Comparison of ENCODE assay signal across 17 cellular contexts in genomic region chr1:22376546-22376945, GRCh38.
DNase-seq lines count a peak whose midpoint lies in the region; ATAC-seq, FAIRE-seq and TF ChIP-seq lines count a peak whose summit lies in the region.
"Had no signal": no experiment of that assay in that cellular context is flagged by ENCODE, and none has a peak within 500 bp of the region (broad histone marks: within the 10 kb centered on the region; RNA-seq: fewer than 3 reads in every experiment).

No MANE protein-coding gene starts in this region.

- no peak overlapping the region for H3K4ac ChIP-seq in H9 (ENCODE audit: low read depth, low read length)

- no peaks in the 10 kb centered on the region; the same call in 1 of the 2 replicates for H3K4me1 ChIP-seq in H9 (ENCODE audit: insufficient read depth, low read length)
- peaks cover 0 to 7% of the 10 kb centered on the region in 2 experiments; a peak in 1 of 5 replicates for H3K4me1 ChIP-seq in K562 (replicated peaks in 1 of 2; ENCODE audit: control insufficient read depth in 2 of 2, insufficient read depth in 2 of 2, low read length in 2 of 2)
- H3K4me1 ChIP-seq in skeletal muscle tissue (ENCODE audit: control insufficient read depth in 3 of 3, insufficient read depth in 3 of 3, low read length in 3 of 3): no peaks in the 10 kb centered on the region
- no peaks in the 10 kb centered on the region for H3K4me1 ChIP-seq in prostate gland (replicated peaks)
- H3K4me1 ChIP-seq: HAP-1 had no signal

- H3T11ph ChIP-seq in H9 (ENCODE audit: low read length): no peak overlapping the region

- H3K23me2 ChIP-seq in H9 (ENCODE audit: insufficient read length, low read depth, low read length, poor library complexity, severe bottlenecking): no peaks in the 10 kb centered on the region

- no peak overlapping the region for H2BK15ac ChIP-seq in H9 (ENCODE audit: low read depth, low read length)

- H2AFZ ChIP-seq in H9 (ENCODE audit: low read length): no peak overlapping the region
- H2AFZ ChIP-seq in K562 (ENCODE audit: low read depth, low read length): no peak overlapping the region

- no peak overlapping the region for H2AK5ac ChIP-seq in H9 (ENCODE audit: insufficient read length, low read length)

- no peak for TF ChIP-seq RAD21 in K562 (CRISPR knock-in tag; conservative IDR thresholded peaks at IDR 0.05 in 1 of 2, IDR thresholded peaks at IDR 0.05 in 1 of 2)

- peaks cover 0 to 5% (median 2%) of the 10 kb centered on the region in 3 experiments; a peak in 2 of 7 replicates for H3K36me3 Mint-ChIP-seq in H9 (ENCODE audit: insufficient read depth in 1 of 3, low read depth in 3 of 3)
- H3K36me3 Mint-ChIP-seq: CD14-positive monocyte had no signal

- WGBS in H9 (ENCODE audit: extremely low coverage, insufficient read length, low lambda C conversion rate): no CpG with 5 or more reads among the region's 8 CpGs
- 7% methylated on average over 8 of the region's 8 CpGs for WGBS in K562 (ENCODE audit: insufficient coverage, low coverage, missing lambda C conversion rate)
- 88% methylated on average over 8 of the region's 8 CpGs for WGBS in prostate gland

- no peaks in the 10 kb centered on the region for H3K36me3 ChIP-seq in K562 (ENCODE audit: control insufficient read depth, insufficient read depth, low read length)
- H3K36me3 ChIP-seq in skeletal muscle tissue (ENCODE audit: control insufficient read depth in 3 of 3, insufficient read depth in 3 of 3, low read length in 3 of 3): no peaks in the 10 kb centered on the region
- no peaks in the 10 kb centered on the region for H3K36me3 ChIP-seq in prostate gland
- H3K36me3 ChIP-seq: BLaER1, HAP-1 had no signal

- TF ChIP-seq POLR2A in K562 (conservative IDR thresholded peaks at IDR 0.05): no peak
- TF ChIP-seq POLR2A in prostate gland (IDR thresholded peaks at IDR 0.05): no peak

- ATAC-seq in K562: no peak
- no peak for ATAC-seq in HG03097 (IDR thresholded peaks at IDR 0.05; ENCODE audit: low FRiP score, unreplicated experiment)

- H3K27me3 ChIP-seq in H9 (ENCODE audit: insufficient read depth, low read length): no peaks in the 10 kb centered on the region
- peaks cover 25 to 69% of the 10 kb centered on the region in 2 experiments; a peak in 4 of 5 replicates for H3K27me3 ChIP-seq in K562 (ENCODE audit: control insufficient read depth in 2 of 2, insufficient read depth in 2 of 2, low read length in 2 of 2)
- H3K27me3 ChIP-seq in skeletal muscle tissue (ENCODE audit: control insufficient read depth in 3 of 3, insufficient read depth in 3 of 3, low read length in 3 of 3): peaks cover 16 to 26% (median 24%) of the 10 kb centered on the region in 3 donors
- H3K27me3 ChIP-seq in prostate gland (replicated peaks; ENCODE audit: insufficient read depth): no peaks in the 10 kb centered on the region
- H3K27me3 ChIP-seq: BLaER1 had no signal

- no peak overlapping the region for H2BK120ac ChIP-seq in H9 (ENCODE audit: low read depth, low read length, poor library complexity, severe bottlenecking)

- no peaks in the 10 kb centered on the region for H3K79me1 ChIP-seq in H9 (ENCODE audit: insufficient read depth, low read depth, low read length, poor library complexity, severe bottlenecking)

- H4K8ac ChIP-seq in H9 (replicated peaks; ENCODE audit: insufficient read length, low read depth, low read length): no peak overlapping the region

- H3K9me3 ChIP-seq in H9 (ENCODE audit: control insufficient read depth, low read depth, low read length): no peaks in the 10 kb centered on the region
- H3K9me3 ChIP-seq in K562 (replicated peaks; ENCODE audit: control insufficient read depth, insufficient read depth, low read depth, low read length): no peaks in the 10 kb centered on the region
- no peaks in the 10 kb centered on the region for H3K9me3 ChIP-seq in skeletal muscle tissue (ENCODE audit: control insufficient read depth in 3 of 3, low read length in 3 of 3)
- no peaks in the 10 kb centered on the region for H3K9me3 ChIP-seq in prostate gland
- H3K9me3 ChIP-seq: HAP-1 had no signal

- no peak overlapping the region for H4K91ac ChIP-seq in H9 (ENCODE audit: insufficient read length, low read depth, low read length)

- H3K14ac ChIP-seq in H9 (ENCODE audit: insufficient read depth, low read length): no peak overlapping the region

- no TSS peak for BruUV-seq in K562 (replicated peaks; lab: Mats Ljungman, UMichigan)

- H2BK5ac ChIP-seq in H9 (ENCODE audit: insufficient read length, low read length): no peak overlapping the region

- H3K4me2 ChIP-seq in H9 (ENCODE audit: insufficient read depth, insufficient read length, low read length): no peak overlapping the region
- no peak overlapping the region for H3K4me2 ChIP-seq in K562 (ENCODE audit: insufficient read depth, low read length)
- H3K4me2 ChIP-seq: BLaER1 had no signal

- TF ChIP-seq CTCF in H9 (conservative IDR thresholded peaks at IDR 0.05) (no peak), K562 (IDR thresholded peaks at IDR 0.05 in 2 of 3, conservative IDR thresholded peaks at IDR 0.05 in 1 of 3; ENCODE audit: insufficient read depth in 2 of 3, low read depth in 1 of 3, low read length in 3 of 3) (no peak), prostate gland (IDR thresholded peaks at IDR 0.05) (no peak)

- H3K56ac ChIP-seq in H9 (ENCODE audit: insufficient read length, low read depth, low read length): no peak overlapping the region

- H3K4me3 ChIP-seq in K562 (no peak overlapping the region), skeletal muscle tissue (ENCODE audit: low read length in 3 of 3) (no peak overlapping the region), prostate gland (no peak overlapping the region)
- H3K4me3 ChIP-seq: BLaER1, HAP-1 had no signal

- peaks cover 3% of the 10 kb centered on the region for H3K27me3 Mint-ChIP-seq in H9 (ENCODE audit: low read depth)

- no peak overlapping the region for H3K9ac ChIP-seq in H9 (ENCODE audit: extremely low read depth, insufficient read length, low read length)
- no peak overlapping the region for H3K9ac ChIP-seq in K562 (ENCODE audit: insufficient read depth in 1 of 2, low read depth in 2 of 2, low read length in 2 of 2)
- no peak overlapping the region for H3K9ac ChIP-seq in skeletal muscle tissue (ENCODE audit: low read depth in 1 of 3, low read length in 3 of 3)
- H3K9ac ChIP-seq: BLaER1 had no signal

- no peak overlapping the region for H3K23ac ChIP-seq in H9 (ENCODE audit: insufficient read length, low read depth, low read length)

- CTCF ChIA-PET in K562 (lab: Yijun Ruan, JAX; ENCODE audit: low intra/inter-chr PET ratio): no interaction called here

- peaks cover 4% of the 10 kb centered on the region for H3K9me1 ChIP-seq in K562 (ENCODE audit: control insufficient read depth, insufficient read depth, low read length)

- no peak overlapping the region for H4K5ac ChIP-seq in H9 (ENCODE audit: insufficient read length, low read depth, low read length)

- H3K79me2 ChIP-seq in H9 (ENCODE audit: insufficient read depth, low read length): no peaks in the 10 kb centered on the region
- H3K79me2 ChIP-seq in K562 (ENCODE audit: control insufficient read depth, insufficient read depth, low read length): no peaks in the 10 kb centered on the region

- H2BK12ac ChIP-seq in H9 (ENCODE audit: insufficient read length, low read depth, low read length): no peak overlapping the region

- no peak overlapping the region for H3K18ac ChIP-seq in H9 (ENCODE audit: insufficient read length, low read depth, low read length)

- no peak overlapping the region for H3K27ac ChIP-seq in H9 (ENCODE audit: insufficient read length, low read depth, low read length)
- H3K27ac ChIP-seq in K562 (ENCODE audit: extremely low read depth, low read depth, low read length): no peak overlapping the region
- H3K27ac ChIP-seq in skeletal muscle tissue (ENCODE audit: low read depth, low read length): peak overlapping the region; percentile 30
- H3K27ac ChIP-seq in prostate gland: no peak overlapping the region
- H3K27ac ChIP-seq: BLaER1, HL-60 had no signal

- POLR2A ChIA-PET in K562 (lab: Yijun Ruan, JAX): interaction anchor here (0.6 kb wide), 1 partner anchor 68 kb away, joined by 3 read pairs; no protein-coding TSS in a partner anchor

- peak overlapping the region in 2 of 3 experiments; percentile 19 to 40; a peak in 1 of 7 replicates for H3K27ac Mint-ChIP-seq in H9
- H3K27ac Mint-ChIP-seq: CD4-positive, alpha-beta memory T cell had no signal

- peaks cover 22 to 33% of the 10 kb centered on the region in 2 experiments for H3K4me1 Mint-ChIP-seq in H9
- H3K4me1 Mint-ChIP-seq: CD14-positive monocyte; CD4-positive, alpha-beta memory T cell had no signal

- no peaks in the 10 kb centered on the region for H4K20me1 ChIP-seq in H9 (ENCODE audit: control insufficient read depth, insufficient read depth, insufficient read length)
- 0 out of 2 replicates have a peak, but pooled peaks cover 4% of the 10 kb centered on the region for H4K20me1 ChIP-seq in K562 (replicated peaks; ENCODE audit: control insufficient read depth, insufficient read depth, low read length)
- H4K20me1 ChIP-seq: BLaER1 had no signal

- peaks cover 7 to 9% of the 10 kb centered on the region in 2 experiments for H3K9me3 Mint-ChIP-seq in H9

- intact Hi-C loops in K562 (cut with micrococcal nuclease): no loop called here
- intact Hi-C loops in prostate gland (cut with DNase I): no loop called here

- DNase-seq in H9 (no peak), K562 (ENCODE audit: extremely low read depth in 1 of 4, low spot score in 3 of 4) (no peak), left kidney (ENCODE audit: low read depth, low spot score) (peak; percentile 42), COR-L47 (lab: John Stamatoyannopoulos, UW) (no peak), prostate gland (ENCODE audit: low spot score) (no peak)
- DNase-seq: 8988T; Calu3; CD4-positive, alpha-beta memory T cell; DMS79 treated with DMSO at 0.1 percent for 48 hours; GF-D8; GOT3 had no signal

- no peak overlapping the region for H3K4me3 Mint-ChIP-seq in H9
- H3K4me3 Mint-ChIP-seq: CD14-positive monocyte; CD4-positive, alpha-beta memory T cell had no signal

- in situ Hi-C loops in K562 (cut with MboI): no loop called here

- no peak overlapping the region for H2BK20ac ChIP-seq in H9 (ENCODE audit: low read depth, low read length, poor library complexity, severe bottlenecking)

- TF ChIP-seq EP300 in K562 (IDR thresholded peaks at IDR 0.05; ENCODE audit: low read length): no peak

- FAIRE-seq in K562 (lab: Jason Lieb, UNC): peak; percentile 42

TF ChIP-seq in K562, 482 proteins besides CTCF, POLR2A, EP300 and RAD21 (continues in another document):
- TF ChIP-seq, protein P1, sequence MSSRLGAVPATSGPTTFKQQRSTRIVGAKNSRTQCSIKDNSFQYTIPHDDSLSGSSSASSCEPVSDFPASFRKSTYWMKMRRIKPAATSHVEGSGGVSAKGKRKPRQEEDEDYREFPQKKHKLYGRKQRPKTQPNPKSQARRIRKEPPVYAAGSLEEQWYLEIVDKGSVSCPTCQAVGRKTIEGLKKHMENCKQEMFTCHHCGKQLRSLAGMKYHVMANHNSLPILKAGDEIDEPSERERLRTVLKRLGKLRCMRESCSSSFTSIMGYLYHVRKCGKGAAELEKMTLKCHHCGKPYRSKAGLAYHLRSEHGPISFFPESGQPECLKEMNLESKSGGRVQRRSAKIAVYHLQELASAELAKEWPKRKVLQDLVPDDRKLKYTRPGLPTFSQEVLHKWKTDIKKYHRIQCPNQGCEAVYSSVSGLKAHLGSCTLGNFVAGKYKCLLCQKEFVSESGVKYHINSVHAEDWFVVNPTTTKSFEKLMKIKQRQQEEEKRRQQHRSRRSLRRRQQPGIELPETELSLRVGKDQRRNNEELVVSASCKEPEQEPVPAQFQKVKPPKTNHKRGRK (tag; IDR thresholded peaks at IDR 0.05): no peak
- TF ChIP-seq RBM14 (IDR thresholded peaks at IDR 0.05; ENCODE audit: borderline replicate concordance, insufficient read depth, low read depth, low read length): no peak
